Comparison of ENCODE assay signal across 19 cellular contexts in the genomic region with DNA sequence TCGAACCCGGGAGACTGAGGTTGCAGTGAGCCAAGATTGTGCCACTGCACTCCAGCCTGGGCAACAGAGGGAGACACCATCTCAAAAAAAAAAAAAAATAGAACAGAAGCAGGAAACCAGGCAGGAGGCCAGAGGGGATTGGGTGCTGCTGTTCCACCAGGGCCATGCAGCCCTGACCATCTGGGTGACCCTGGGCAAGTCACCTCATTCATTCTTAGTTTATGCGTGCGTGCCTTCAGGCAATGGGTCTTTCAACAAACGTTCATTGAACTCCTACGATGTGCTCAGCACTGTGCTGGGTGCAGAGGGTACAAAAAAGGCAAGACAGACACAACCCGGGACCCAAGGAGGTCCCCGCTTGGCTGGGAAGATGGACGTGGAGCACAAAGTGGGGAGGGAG. TPM values are rescaled to one million over a fixed set of nuclear protein-coding genes. Genes with fewer than 3 reads are reported as not detected.
A peak's percentile ranks its signal among the peaks of the same experiment; 100 is the strongest.
DNase-seq lines count a peak whose midpoint lies in the region; FAIRE-seq and TF ChIP-seq lines count a peak whose summit lies in the region.
"Had no signal": no experiment of that assay in that cellular context is flagged by ENCODE, and none has a peak within 500 bp of the region (broad histone marks: within the 10 kb centered on the region; RNA-seq: fewer than 3 reads in every experiment).

No MANE protein-coding gene starts in this region.

- H3K56ac ChIP-seq in H1 (replicated peaks; ENCODE audit: insufficient read length, low read depth, low read length), result no peak overlapping the region

- H3K27ac Mint-ChIP-seq in progenitor cell of endocrine pancreas, result peak overlapping the region; percentile 71

- H3K27me3 ChIP-seq in BLaER1 treated with 17β-estradiol and CSF1 and Interleukin-3, amounts not matched to agents 10 nM and 100 nM, result no peaks in the 10 kb centered on the region
- no peaks in the 10 kb centered on the region for H3K27me3 ChIP-seq in PC-9 (ENCODE audit: insufficient read depth, low read depth)
- H3K27me3 ChIP-seq in H1 (replicated peaks in 1 of 4; ENCODE audit: control insufficient read depth in 3 of 4, extremely low read depth in 1 of 4, insufficient read depth in 3 of 4, low read length in 3 of 4), result no peaks in the 10 kb centered on the region
- no peaks in the 10 kb centered on the region for H3K27me3 ChIP-seq in stomach

- H2AFZ ChIP-seq in PC-9 (no peak overlapping the region), H1 (ENCODE audit: low read length) (no peak overlapping the region)

- CTCF ChIA-PET in PC-9 (lab: Charles Lee), result no interaction called here
- CTCF ChIA-PET in H1 (lab: Charles Lee; ENCODE audit: partially characterized antibody), result interaction anchor here (0.6 to 2.2 kb wide), 6 partner anchors 8 to 174 kb away, joined by 3 to 9 read pairs (median 6); no protein-coding TSS in a partner anchor

- intact Hi-C loops in PC-9 (cut with micrococcal nuclease; ENCODE audit: unreplicated experiment) (no loop called here), stomach (cut with DNase I; ENCODE audit: low total_unique reads) (no loop called here)

- no peak overlapping the region for H2BK5ac ChIP-seq in H1 (ENCODE audit: low read depth, low read length)

- H3K4me3 ChIP-seq in BLaER1 treated with 17β-estradiol and CSF1 and Interleukin-3, amounts not matched to agents 10 nM and 100 nM, result no peak overlapping the region
- H3K4me3 ChIP-seq in PC-9 (no peak overlapping the region), H1 (ENCODE audit: extremely low read depth in 1 of 4, insufficient read depth in 2 of 4, low read depth in 3 of 4, low read length in 4 of 4) (no peak overlapping the region), stomach (no peak overlapping the region)
- H3K4me3 ChIP-seq: HAP-1 had no signal

- H3K79me1 ChIP-seq in H1 (ENCODE audit: low read depth, low read length), result no peaks in the 10 kb centered on the region

- peaks cover 0 to 3% (median under 1%) of the 10 kb centered on the region in 11 experiments; a peak in 4 of 22 replicates for H3K36me3 ChIP-seq in BLaER1 treated with 17β-estradiol and CSF1 and Interleukin-3, amounts not matched to agents 10 nM and 100 nM
- H3K36me3 ChIP-seq in PC-9 (ENCODE audit: low read depth), result no peaks in the 10 kb centered on the region
- H3K36me3 ChIP-seq in H1 (ENCODE audit: control insufficient read depth in 2 of 4, insufficient read depth in 4 of 4, low read length in 3 of 4), result no peaks in the 10 kb centered on the region
- no peaks in the 10 kb centered on the region for H3K36me3 ChIP-seq in stomach
- H3K36me3 ChIP-seq: HAP-1 had no signal

- no peak overlapping the region for H3K23ac ChIP-seq in H1 (ENCODE audit: insufficient read length)

- peak overlapping the region in 9 of 11 experiments; percentile 71 to 96 (median 87); a peak in 16 of 22 replicates for H3K4me2 ChIP-seq in BLaER1 treated with 17β-estradiol and CSF1 and Interleukin-3, amounts not matched to agents 10 nM and 100 nM
- H3K4me2 ChIP-seq in PC-9, result peak overlapping the region; percentile 9; the same call in 1 of the 2 replicates
- H3K4me2 ChIP-seq in H1 (ENCODE audit: insufficient read depth in 1 of 2, low read depth in 2 of 2, low read length in 2 of 2), result no peak overlapping the region

- DNase-seq in PC-9 (peak in 1 of 2 experiments; percentile 59), H1 (ENCODE audit: low read depth in 1 of 2, low spot score in 2 of 2) (no peak), progenitor cell of endocrine pancreas (ENCODE audit: low spot score, unreplicated experiment) (no peak), T1000 (lab: John Stamatoyannopoulos, UW) (no peak), stomach (no peak), islet precursor cell (no peak)
- DNase-seq in stimulated activated naive CD4-positive, alpha-beta T cell treated with Interleukin-2 at 50 U/mL for 16 hours (lab: John Stamatoyannopoulos, UW), result no peak
- DNase-seq: ACHN; DMS153; GDM1; KG1; MV-4-11; NCI-H1694 treated with DMSO at 0.1 percent for 48 hours; NCI-H748 treated with DMSO at 0.1 percent for 48 hours; NK-92 treated with Interleukin-12 subunit alpha and Interleukin-12 subunit beta, amount 100 ng/mL, for 24 hours; SIG-M5 had no signal

- no peak overlapping the region; the same call in 1 of the 2 replicates for H4K8ac ChIP-seq in H1 (ENCODE audit: extremely low read depth, insufficient read depth, low read length)

- TF ChIP-seq CTCF in PC-9 (conservative IDR thresholded peaks at IDR 0.05) (no peak), H1 (IDR thresholded peaks at IDR 0.05; ENCODE audit: control extremely low read depth in 1 of 3, insufficient read depth in 1 of 3, low read depth in 1 of 3, low read length in 3 of 3) (no peak), progenitor cell of endocrine pancreas (IDR thresholded peaks at IDR 0.05; ENCODE audit: unreplicated experiment) (no peak), stomach (IDR thresholded peaks at IDR 0.05) (no peak)

- H3K14ac ChIP-seq in H1 (ENCODE audit: insufficient read length), result no peak overlapping the region

- H2BK12ac ChIP-seq in H1 (ENCODE audit: low read depth, low read length), result 0 out of 2 replicates have a peak overlapping the region, but pooled peaks have one; percentile 19

- peaks cover 29 to 53% (median 41%) of the 10 kb centered on the region in 10 experiments for H3K4me1 ChIP-seq in BLaER1 treated with 17β-estradiol and CSF1 and Interleukin-3, amounts not matched to agents 10 nM and 100 nM
- H3K4me1 ChIP-seq in PC-9 (replicated peaks; ENCODE audit: insufficient read depth) (peaks cover 55% of the 10 kb centered on the region), H1 (replicated peaks in 1 of 4; ENCODE audit: control insufficient read depth in 3 of 4, insufficient read depth in 4 of 4, low read length in 3 of 4) (peaks cover 2 to 24% (median 7%) of the 10 kb centered on the region in 4 experiments), stomach (peaks cover 26 to 46% (median 36%) of the 10 kb centered on the region in 4 donors)

- no peak overlapping the region for H2BK15ac ChIP-seq in H1 (ENCODE audit: low read length)

- H3F3A ChIP-seq in PC-9 (ENCODE audit: insufficient read depth, low read depth), result peaks cover 55% of the 10 kb centered on the region

- TF ChIP-seq RAD21 in H1 (IDR thresholded peaks at IDR 0.05 in 1 of 2, conservative IDR thresholded peaks at IDR 0.05 in 1 of 2; ENCODE audit: low read depth in 2 of 2, low read length in 2 of 2), result no peak

- TF ChIP-seq EP300 in H1 (IDR thresholded peaks at IDR 0.05; ENCODE audit: borderline replicate concordance in 1 of 2, low read depth in 2 of 2, low read length in 2 of 2) (no peak), stomach (IDR thresholded peaks at IDR 0.05) (no peak)

- H3K4ac ChIP-seq in H1 (replicated peaks; ENCODE audit: insufficient read length, low read depth, low read length), result peak overlapping the region; percentile 87

- no peak overlapping the region for H2BK120ac ChIP-seq in H1 (replicated peaks; ENCODE audit: low read depth, low read length)

- TF ChIP-seq POLR2A in H1 (IDR thresholded peaks at IDR 0.05; ENCODE audit: control extremely low read depth in 1 of 2, low read depth in 2 of 2, low read length in 2 of 2) (no peak), stomach (IDR thresholded peaks at IDR 0.05) (no peak)

- H4K20me1 ChIP-seq in BLaER1 treated with 17β-estradiol and CSF1 and Interleukin-3, amounts not matched to agents 10 nM and 100 nM, result peaks cover 0 to 45% (median 11%) of the 10 kb centered on the region in 11 experiments; a peak in 15 of 22 replicates
- no peaks in the 10 kb centered on the region for H4K20me1 ChIP-seq in PC-9 (ENCODE audit: insufficient read depth)
- no peaks in the 10 kb centered on the region for H4K20me1 ChIP-seq in H1 (replicated peaks in 1 of 2; ENCODE audit: control insufficient read depth in 1 of 2, insufficient read depth in 2 of 2, low read length in 2 of 2)

- no peak overlapping the region for H3K27ac ChIP-seq in BLaER1 treated with 17β-estradiol and CSF1 and Interleukin-3, amounts not matched to agents 10 nM and 100 nM
- H3K27ac ChIP-seq in PC-9 (no peak overlapping the region), H1 (ENCODE audit: low read depth, low read length) (no peak overlapping the region), stomach (no peak overlapping the region)

- no peaks in the 10 kb centered on the region for H3K9me3 Mint-ChIP-seq in progenitor cell of endocrine pancreas (ENCODE audit: low read depth)

- no peaks in the 10 kb centered on the region for H3K36me3 Mint-ChIP-seq in progenitor cell of endocrine pancreas (ENCODE audit: insufficient read depth)

- no peak overlapping the region for H4K91ac ChIP-seq in H1 (replicated peaks; ENCODE audit: insufficient read length, low read length)

- H3K27me3 Mint-ChIP-seq in progenitor cell of endocrine pancreas, result peaks cover 10% of the 10 kb centered on the region

- H3K4me1 Mint-ChIP-seq in progenitor cell of endocrine pancreas (ENCODE audit: low read depth), result peaks cover 18% of the 10 kb centered on the region

- H3K23me2 ChIP-seq in H1 (ENCODE audit: low read depth, low read length), result no peaks in the 10 kb centered on the region

- POLR2A ChIA-PET in PC-9 (lab: Charles Lee; ENCODE audit: unreplicated experiment), result interaction anchor here (0.6 kb wide), 1 partner anchor 59 kb away, joined by 3 read pairs; no protein-coding TSS in a partner anchor
- POLR2A ChIA-PET in H1 (lab: Charles Lee; ENCODE audit: partially characterized antibody), result interaction anchor here (1.5 to 37.3 kb wide), 2 partner anchors 16 to 127 kb away, joined by 4 to 692 read pairs; a partner anchor contains a TSS

- H3K9me2 ChIP-seq in PC-9 (ENCODE audit: insufficient read depth), result no peaks in the 10 kb centered on the region

- H4K5ac ChIP-seq in H1 (ENCODE audit: insufficient read length, low read depth, low read length), result no peak overlapping the region

- H3K18ac ChIP-seq in H1 (ENCODE audit: extremely low read depth, low read length), result no peak overlapping the region

- no peaks in the 10 kb centered on the region for H3K9me3 ChIP-seq in BLaER1 treated with 17β-estradiol and CSF1 and Interleukin-3, amounts not matched to agents 10 nM and 100 nM (replicated peaks in 1 of 11)
- H3K9me3 ChIP-seq in PC-9 (ENCODE audit: insufficient read depth, low read depth) (no peaks in the 10 kb centered on the region), H1 (ENCODE audit: insufficient read depth in 2 of 2, low read depth in 1 of 2, low read length in 1 of 2) (peaks cover 0 to 3% of the 10 kb centered on the region in 2 experiments; a peak in 1 of 4 replicates), stomach (no peaks in the 10 kb centered on the region)
- H3K9me3 ChIP-seq: HAP-1 had no signal

- 95% methylated on average over 9 of the region's 9 CpGs; no CpG with 5 or more reads in 1 of the 2 experiments for WGBS in H1 (ENCODE audit: extremely low coverage in 1 of 2, insufficient coverage in 1 of 2, insufficient read length in 1 of 2, insufficient replicate concordance in 2 of 2, low coverage in 1 of 2, low lambda C conversion rate in 2 of 2, missing lambda C conversion rate in 1 of 2), 2 experiments
- WGBS in stomach, 5 donors, result 83 to 91% (median 90%) methylated on average over 9 of the region's 9 CpGs

- H3K79me2 ChIP-seq in PC-9 (ENCODE audit: low read depth) (no peaks in the 10 kb centered on the region), H1 (ENCODE audit: control insufficient read depth in 1 of 2, insufficient read depth in 2 of 2, low read length in 2 of 2) (no peaks in the 10 kb centered on the region)

- no TSS peak for BruUV-seq in PC-9 (replicated peaks; lab: Mats Ljungman, UMichigan)

- no peak overlapping the region for H3K9ac ChIP-seq in BLaER1 treated with 17β-estradiol and CSF1 and Interleukin-3, amounts not matched to agents 10 nM and 100 nM
- H3K9ac ChIP-seq in H1 (replicated peaks in 1 of 4; ENCODE audit: extremely low read depth in 1 of 4, low read depth in 3 of 4, low read length in 3 of 4), result no peak overlapping the region

- H2BK20ac ChIP-seq in H1 (ENCODE audit: low read length), result no peak overlapping the region

- FAIRE-seq in H1 (lab: Jason Lieb, UNC), result no peak

- no peak overlapping the region for H3K4me3 Mint-ChIP-seq in progenitor cell of endocrine pancreas (ENCODE audit: low read depth)

- 0 out of 2 replicates have a peak overlapping the region, but pooled peaks have one; percentile 71 for H2AK5ac ChIP-seq in H1 (ENCODE audit: low read depth, low read length)

RNA-seq across cellular contexts. Expression of a gene that starts 18.3 kb away (rescaled TPM):
- total RNA-seq in PC-9 (2021) (1,699 and 2,252 TPM in 2 replicates), progenitor cell of endocrine pancreas (2,433 and 2,506 TPM in 2 replicates), stomach (1,000 to 10,000 TPM in 4 of 5 donors, 100 to 1,000 TPM in 1; 940 to 2,730 (median 1,959) TPM)
- 2,801 and 2,865 TPM in 2 replicates for total RNA-seq in H1 (2021; fragmentation: NEBNext Ultra II Directional; extraction: Animal tissue kit (Norgen Biotek cat#: 25700))
- polyA plus RNA-seq in H1 (2011; rRNA removed) (5,362 and 5,466 TPM in 2 replicates), stomach (1,000 to 10,000 TPM; 2,938 to 5,267 (median 3,478) TPM)
- 8,556 TPM for polyA plus RNA-seq in H1 (2011; cell fraction: cytosol; rRNA removed)
- polyA plus RNA-seq in H1 (2011; cell fraction: nucleus; rRNA removed), result 6,792 TPM
- polyA plus RNA-seq in H1 (2012, experiment 1 of 2), result 3,449 to 5,365 TPM (median 4,851 TPM) in 4 replicates
- 2,078 TPM for polyA plus RNA-seq in H1 (2012, experiment 2 of 2)
- 2,295 TPM for polyA plus RNA-seq in H1 (2013, experiment 1 of 2)
- polyA plus RNA-seq in H1 (2013, experiment 2 of 2), result 2,292 TPM
- polyA minus RNA-seq in H1 (2011; rRNA and poly(A)+ RNA removed), result 1,769 and 1,871 TPM in 2 replicates
- polyA minus RNA-seq in H1 (2011; cell fraction: cytosol; rRNA and poly(A)+ RNA removed), result 1,662 TPM
- polyA minus RNA-seq in H1 (2011; cell fraction: nucleus; rRNA and poly(A)+ RNA removed), result 2,188 TPM

RNA-seq across cellular contexts. Expression of a gene that starts 48.7 kb away (rescaled TPM):
- total RNA-seq in PC-9 (2021) (12.0 and 19.1 TPM in 2 replicates), progenitor cell of endocrine pancreas (36.8 and 38.0 TPM in 2 replicates), stomach (1 to 10 TPM in 4 of 5 donors, under 1 TPM in 1; 0.45 to 9.3 (median 5.2) TPM)
- total RNA-seq in H1 (2021; fragmentation: NEBNext Ultra II Directional; extraction: Animal tissue kit (Norgen Biotek cat#: 25700)), result 32.5 and 32.7 TPM in 2 replicates
- polyA plus RNA-seq in H1 (2011; rRNA removed) (84.7 and 98.9 TPM in 2 replicates), stomach (10 to 100 TPM in 1 of 3 donors, 1 to 10 TPM in 2; 7.3 to 18.1 (median 7.8) TPM)
- 86.1 TPM for polyA plus RNA-seq in H1 (2011; cell fraction: cytosol; rRNA removed)
- polyA plus RNA-seq in H1 (2011; cell fraction: nucleus; rRNA removed), result 107 TPM
- polyA plus RNA-seq in H1 (2012, experiment 1 of 2), result 22.3 to 55.2 TPM (median 50.2 TPM) in 4 replicates
- 31.1 TPM for polyA plus RNA-seq in H1 (2012, experiment 2 of 2)
- 31.4 TPM for polyA plus RNA-seq in H1 (2013, experiment 1 of 2)
- 34.9 TPM for polyA plus RNA-seq in H1 (2013, experiment 2 of 2)
- polyA minus RNA-seq in H1 (2011; rRNA and poly(A)+ RNA removed), result 21.3 and 25.3 TPM in 2 replicates
- 23.3 TPM for polyA minus RNA-seq in H1 (2011; cell fraction: cytosol; rRNA and poly(A)+ RNA removed)
- polyA minus RNA-seq in H1 (2011; cell fraction: nucleus; rRNA and poly(A)+ RNA removed), result 25.3 TPM

RNA-seq across cellular contexts. Expression of a gene that starts 56.3 kb away (rescaled TPM):
- total RNA-seq in PC-9 (2021), result 35.5 and 39.7 TPM in 2 replicates
- total RNA-seq in H1 (2021; fragmentation: NEBNext Ultra II Directional; extraction: Animal tissue kit (Norgen Biotek cat#: 25700)), result 8.5 and 9.6 TPM in 2 replicates
- polyA plus RNA-seq in H1 (2011; rRNA removed), result 3.9 and 5.5 TPM in 2 replicates
- polyA plus RNA-seq in H1 (2011; cell fraction: cytosol; rRNA removed), result 6.1 TPM
- 10.9 TPM for polyA plus RNA-seq in H1 (2011; cell fraction: nucleus; rRNA removed)
- 2.6 to 3.9 TPM (median 3.8 TPM) in 4 replicates for polyA plus RNA-seq in H1 (2012, experiment 1 of 2)
- polyA plus RNA-seq in H1 (2012, experiment 2 of 2), result 4.1 TPM
- polyA plus RNA-seq in H1 (2013, experiment 1 of 2), result 4.9 TPM
- 6.0 TPM for polyA plus RNA-seq in H1 (2013, experiment 2 of 2)
- polyA minus RNA-seq in H1 (2011; rRNA and poly(A)+ RNA removed), result 3.0 and 5.3 TPM in 2 replicates
- polyA minus RNA-seq in H1 (2011; cell fraction: cytosol; rRNA and poly(A)+ RNA removed), result 5.7 TPM
- polyA minus RNA-seq in H1 (2011; cell fraction: nucleus; rRNA and poly(A)+ RNA removed), result 3.5 TPM
- total RNA-seq in progenitor cell of endocrine pancreas, result 6.7 and 7.1 TPM in 2 replicates
- total RNA-seq in stomach, result 10 to 100 TPM in 2 of 5 donors, 1 to 10 TPM in 3; 1.2 to 58.5 (median 9.5) TPM
- 1 to 10 TPM; 3.6 to 4.1 (median 3.6) TPM for polyA plus RNA-seq in stomach
- total RNA-seq: NCI-H460 had no signal

Comparison
In these comparisons a context has a peak if more than half of its experiments do, and no peak if none do; other contexts are left out.
1. H3K4me2 ChIP-seq: peak in BLaER1 treated with 17β-estradiol and CSF1 and Interleukin-3, amounts not matched to agents 10 nM and 100 nM (9 of 11) and PC-9 (single experiment); none in H1 (0 of 2).